In genomic region chrX:41518841-41519220, GRCh38 we compare ENCODE assay signal across 2 cellular contexts.
TF ChIP-seq lines count a peak whose summit lies in the region.

No MANE protein-coding gene starts in this region.

TF ChIP-seq in SK-N-SH, 30 proteins besides CTCF, POLR2A, EP300 and RAD21 (continued from another document):
- TF ChIP-seq REST (IDR thresholded peaks at IDR 0.05; ENCODE audit: low read depth, low read length): no peak

TF ChIP-seq in SK-N-SH treated with all-trans-retinoic acid at 6 μM for 48 hours, 23 proteins besides CTCF, POLR2A, EP300 and RAD21 (continued from another document):
- TF ChIP-seq TSHZ2 (CRISPR knock-in tag; IDR thresholded peaks at IDR 0.05) (no peak), ZNF565 (CRISPR knock-in tag; conservative IDR thresholded peaks at IDR 0.05; ENCODE audit: low read depth) (no peak), RARB (CRISPR knock-in tag; IDR thresholded peaks at IDR 0.05) (no peak), CSRNP3 (CRISPR knock-in tag; IDR thresholded peaks at IDR 0.05) (no peak), OSR1 (CRISPR knock-in tag; IDR thresholded peaks at IDR 0.05) (no peak), TCF4 (CRISPR knock-in tag; IDR thresholded peaks at IDR 0.05; ENCODE audit: borderline replicate concordance) (no peak), PPARA (CRISPR knock-in tag; IDR thresholded peaks at IDR 0.05; ENCODE audit: borderline replicate concordance) (no peak), ARNTL (CRISPR knock-in tag; IDR thresholded peaks at IDR 0.05; ENCODE audit: borderline replicate concordance, low read depth) (no peak)
